8 cellular contexts compared by ENCODE assay signal in the genomic region with DNA sequence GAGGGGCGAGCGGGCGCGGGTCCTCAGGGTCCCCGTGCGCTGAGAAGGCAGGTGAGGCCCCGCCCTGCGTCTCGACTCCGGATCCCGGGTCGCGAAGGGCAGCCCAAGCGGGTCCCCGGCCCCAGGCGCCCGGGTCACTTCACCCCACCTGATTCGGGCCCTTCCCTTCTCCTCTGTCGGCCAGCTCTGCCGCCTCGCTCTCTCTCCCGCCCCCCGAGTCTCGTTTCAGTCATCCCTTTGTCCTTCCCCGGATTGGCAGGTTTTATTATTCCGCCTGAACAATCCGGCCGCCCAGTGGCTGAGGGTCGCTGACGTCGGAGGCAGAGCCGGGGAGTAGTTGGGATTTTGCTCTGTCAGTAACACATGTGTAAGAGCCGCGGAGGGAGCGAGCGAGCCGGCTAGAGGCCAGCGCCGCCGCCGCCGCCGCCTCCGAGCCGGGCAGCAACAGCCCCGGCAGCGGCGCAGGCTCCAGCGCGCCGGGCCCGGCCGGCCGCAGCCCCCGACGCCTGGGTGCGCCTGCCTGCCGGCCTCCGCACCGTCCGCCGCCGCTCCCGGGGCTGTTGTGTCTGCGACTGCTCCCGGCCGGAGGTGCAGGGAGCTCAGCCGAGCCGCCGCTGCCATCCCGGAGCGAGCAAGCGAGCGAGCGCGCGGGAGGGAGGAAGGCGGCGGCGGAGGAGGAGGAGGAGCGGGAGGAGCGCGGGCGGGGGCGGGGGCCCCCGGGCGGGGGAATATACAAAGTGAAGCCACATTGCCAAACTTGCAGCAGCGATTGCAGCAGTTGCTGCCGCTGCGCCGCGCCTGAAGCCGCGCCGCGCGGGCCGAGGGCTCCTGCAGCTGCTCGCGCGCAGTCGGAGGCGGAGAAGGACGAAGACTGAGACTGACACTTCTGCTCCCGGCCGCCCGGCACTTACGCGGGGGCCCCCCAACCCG. TPM values are rescaled to one million over a fixed set of nuclear protein-coding genes. Genes with fewer than 3 reads are reported as not detected.
A peak's percentile ranks its signal among the peaks of the same experiment; 100 is the strongest.
DNase-seq lines count a peak whose midpoint lies in the region; ATAC-seq, FAIRE-seq and TF ChIP-seq lines count a peak whose summit lies in the region.

A gene with protein sequence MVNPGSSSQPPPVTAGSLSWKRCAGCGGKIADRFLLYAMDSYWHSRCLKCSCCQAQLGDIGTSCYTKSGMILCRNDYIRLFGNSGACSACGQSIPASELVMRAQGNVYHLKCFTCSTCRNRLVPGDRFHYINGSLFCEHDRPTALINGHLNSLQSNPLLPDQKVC (plus strand): TSS at position 760 of the 930 bp plus-strand sequence. CDS start 3,136 bp downstream, outside the sequence.

- no peaks in the 10 kb centered on the region for H3K9me3 Mint-ChIP-seq in mesothelial cell of epicardium

- H3K4me1 Mint-ChIP-seq in mesothelial cell of epicardium: peaks cover 36% of the 10 kb centered on the region

- peaks cover 9% of the 10 kb centered on the region for H3K36me3 Mint-ChIP-seq in mesothelial cell of epicardium

- H3K4me3 ChIP-seq in OCI-LY3 (ENCODE audit: low read length): peak within 1 kb of the TSS; percentile 91

- H4K20me1 ChIP-seq in OCI-LY3 (ENCODE audit: insufficient read depth, low read length): peaks cover 14% of the 10 kb centered on the region

- H3K79me2 ChIP-seq in OCI-LY3 (ENCODE audit: low read length): no peaks in the 10 kb centered on the region

- no peaks in the 10 kb centered on the region for H3K27me3 Mint-ChIP-seq in mesothelial cell of epicardium (ENCODE audit: low read depth)

- DNase-seq in DMS 273 treated with DMSO at 0.1 percent for 48 hours (lab: John Stamatoyannopoulos, UW) (peak; percentile 90), HuH-7.5 (ENCODE audit: low spot score) (peak; percentile 91), mesothelial cell of epicardium (ENCODE audit: low spot score in 2 of 2, unreplicated experiment in 2 of 2) (peak; percentile 86 to 90)
- DNase-seq in activated CD8-positive, alpha-beta memory T cell treated with anti-CD3 and anti-CD28 coated beads, Interleukin-2, amount 50 U/mL, for 48 hours: peak; percentile 90
- DNase-seq in stimulated activated CD8-positive, alpha-beta memory T cell treated with anti-CD3 and anti-CD28 coated beads, Interleukin-15, amount 100 ng/mL, for 48 hours (ENCODE audit: low read depth in 2 of 2): peak; percentile 85 to 86

- H3K4me2 ChIP-seq in OCI-LY3 (ENCODE audit: low read length): peak within 1 kb of the TSS; percentile 98

- H2AFZ ChIP-seq in OCI-LY3 (ENCODE audit: low read depth, low read length): peak within 1 kb of the TSS; percentile 98

- no peak for TF ChIP-seq CTCF in OCI-LY3 (IDR thresholded peaks at IDR 0.05; ENCODE audit: low read depth, low read length)
- no peak for TF ChIP-seq CTCF in mesothelial cell of epicardium (IDR thresholded peaks at IDR 0.05; ENCODE audit: unreplicated experiment)

- H3K4me3 Mint-ChIP-seq in mesothelial cell of epicardium: peak within 1 kb of the TSS; percentile 96

- peak; percentile 82 for ATAC-seq in GM21528 (IDR thresholded peaks at IDR 0.05; ENCODE audit: low FRiP score, unreplicated experiment)

- peak within 1 kb of the TSS; percentile 65 for H3K27ac ChIP-seq in OCI-LY3 (ENCODE audit: low read length)

- peak; percentile 82 for FAIRE-seq in endometrium (lab: Jason Lieb, UNC)

- H3K36me3 ChIP-seq in OCI-LY3 (replicated peaks; ENCODE audit: low read depth, low read length): peaks cover 13% of the 10 kb centered on the region

- H3K27ac Mint-ChIP-seq in mesothelial cell of epicardium: peak within 1 kb of the TSS; percentile 99

- H3K9me3 ChIP-seq in OCI-LY3 (ENCODE audit: insufficient read depth, low read length): no peaks in the 10 kb centered on the region

- H3K4me1 ChIP-seq in OCI-LY3 (ENCODE audit: low read length): peaks cover 20% of the 10 kb centered on the region

- H3K27me3 ChIP-seq in OCI-LY3 (ENCODE audit: low read depth, low read length): peaks cover 18% of the 10 kb centered on the region

- H3K9ac ChIP-seq in OCI-LY3 (ENCODE audit: low read length): peak within 1 kb of the TSS; percentile 83

RNA-seq across cellular contexts. Expression of the gene that starts here (rescaled TPM):
- total RNA-seq in mesothelial cell of epicardium: 86.5 to 96.9 TPM (median 93.0 TPM) in 3 replicates

Comparison
In these comparisons a context has a peak if more than half of its experiments do, and no peak if none do; other contexts are left out.
1. Peak in every context shown above with its lines: DNase-seq, ATAC-seq, H3K4me3 ChIP-seq and H3K27ac ChIP-seq.